ENCODE assay signal across 8 cellular contexts in genomic region chr2:10688921-10689807, GRCh38. TPM values are rescaled to one million over a fixed set of nuclear protein-coding genes. Genes with fewer than 3 reads are reported as not detected.
DNase-seq lines count a peak whose midpoint lies in the region; ATAC-seq and TF ChIP-seq lines count a peak whose summit lies in the region.

No MANE protein-coding gene starts in this region.

- peaks cover 7% of the 10 kb centered on the region for H3K4me1 ChIP-seq in cardiac muscle cell (ENCODE audit: low read depth)

- no peak overlapping the region for H3K27ac Mint-ChIP-seq in activated CD8-positive, alpha-beta memory T cell treated with anti-CD3 and anti-CD28 coated beads, Interleukin-2, amount 10 ng/mL, durations not matched to agents 7 days and 5 days

- no peaks in the 10 kb centered on the region for H3K9me3 Mint-ChIP-seq in activated CD8-positive, alpha-beta memory T cell treated with anti-CD3 and anti-CD28 coated beads, Interleukin-2, amount 10 ng/mL, durations not matched to agents 7 days and 5 days (ENCODE audit: low read depth)

- peaks cover 2% of the 10 kb centered on the region for H3K36me3 Mint-ChIP-seq in activated CD8-positive, alpha-beta memory T cell treated with anti-CD3 and anti-CD28 coated beads, Interleukin-2, amount 10 ng/mL, durations not matched to agents 7 days and 5 days

- peaks cover 13% of the 10 kb centered on the region for H3K4me1 Mint-ChIP-seq in activated CD8-positive, alpha-beta memory T cell treated with anti-CD3 and anti-CD28 coated beads, Interleukin-2, amount 10 ng/mL, durations not matched to agents 7 days and 5 days

- no peaks in the 10 kb centered on the region for H3K27me3 ChIP-seq in cardiac muscle cell

- H3K27me3 Mint-ChIP-seq in activated CD8-positive, alpha-beta memory T cell treated with anti-CD3 and anti-CD28 coated beads, Interleukin-2, amount 10 ng/mL, durations not matched to agents 7 days and 5 days = no peaks in the 10 kb centered on the region

- peak; percentile 43 for ATAC-seq in activated CD8-positive, alpha-beta memory T cell treated with anti-CD3 and anti-CD28 coated beads, Interleukin-2, amount 10 ng/mL, durations not matched to agents 7 days and 5 days
- ATAC-seq in HG02885 (IDR thresholded peaks at IDR 0.05; ENCODE audit: poor library complexity, unreplicated experiment) (peak; percentile 39), SK-N-SH treated with all-trans-retinoic acid at 6 μM for 48 hours (peak; percentile 37), GM18873 (IDR thresholded peaks at IDR 0.05; ENCODE audit: low FRiP score, unreplicated experiment) (no peak)

- no peak for DNase-seq in activated CD8-positive, alpha-beta memory T cell treated with anti-CD3 and anti-CD28 coated beads, Interleukin-2, amount 10 ng/mL, durations not matched to agents 7 days and 5 days
- no peak for DNase-seq in activated CD8-positive, alpha-beta memory T cell treated with anti-CD3 and anti-CD28 coated beads, Interleukin-2, amount 50 U/mL, for 4 hours
- DNase-seq in cardiac muscle cell (ENCODE audit: low read depth in 1 of 2, low spot score in 1 of 2) (peak; percentile 3 to 29), retinal pigment epithelial cell (ENCODE audit: low read depth) (no peak), H4 (ENCODE audit: low spot score) (no peak)

- H3K27ac ChIP-seq in cardiac muscle cell = peak overlapping the region; percentile 89

- no peaks in the 10 kb centered on the region for H3K36me3 ChIP-seq in cardiac muscle cell

- CTCF ChIA-PET in activated CD8-positive, alpha-beta memory T cell treated with anti-CD3 and anti-CD28 coated beads, Interleukin-2, amount 10 ng/mL, durations not matched to agents 7 days and 5 days (lab: Charles Lee) = interaction anchor here (1.0 to 1.6 kb wide), 5 partner anchors 11 to 254 kb away, joined by 3 to 5 read pairs (median 4); no protein-coding TSS in a partner anchor

- H3K4me3 Mint-ChIP-seq in activated CD8-positive, alpha-beta memory T cell treated with anti-CD3 and anti-CD28 coated beads, Interleukin-2, amount 10 ng/mL, durations not matched to agents 7 days and 5 days = no peak overlapping the region

- peak overlapping the region; percentile 94 for H3K4me3 ChIP-seq in cardiac muscle cell
- peak overlapping the region; percentile 99 for H3K4me3 ChIP-seq in retinal pigment epithelial cell (ENCODE audit: low read length)

- TF ChIP-seq CTCF in cardiac muscle cell (IDR thresholded peaks at IDR 0.05; ENCODE audit: low read depth, low read length) (no peak), retinal pigment epithelial cell (conservative IDR thresholded peaks at IDR 0.05; ENCODE audit: low read depth, low read length) (no peak)

- H3K9me3 ChIP-seq in cardiac muscle cell (ENCODE audit: low read depth) = no peaks in the 10 kb centered on the region

TF ChIP-seq in SK-N-SH treated with all-trans-retinoic acid at 6 μM for 48 hours, 23 proteins besides CTCF, POLR2A, EP300 and RAD21:
- no peak for TF ChIP-seq RARB (CRISPR knock-in tag; IDR thresholded peaks at IDR 0.05)
- no peak for TF ChIP-seq ZNF8 (CRISPR knock-in tag; IDR thresholded peaks at IDR 0.05)
- TF ChIP-seq TCF4 (CRISPR knock-in tag; IDR thresholded peaks at IDR 0.05; ENCODE audit: borderline replicate concordance) = no peak
- no peak for TF ChIP-seq POU6F1 (CRISPR knock-in tag; IDR thresholded peaks at IDR 0.05; ENCODE audit: borderline replicate concordance, low read depth)
- no peak for TF ChIP-seq ESRRG (CRISPR knock-in tag; IDR thresholded peaks at IDR 0.05)
- no peak for TF ChIP-seq SNAI2 (CRISPR knock-in tag; IDR thresholded peaks at IDR 0.05)
- no peak for TF ChIP-seq TSHZ2 (CRISPR knock-in tag; IDR thresholded peaks at IDR 0.05)
- TF ChIP-seq OSR1 (CRISPR knock-in tag; IDR thresholded peaks at IDR 0.05) = no peak
- no peak for TF ChIP-seq ZNF70 (CRISPR knock-in tag; IDR thresholded peaks at IDR 0.05)
- no peak for TF ChIP-seq PATZ1 (CRISPR knock-in tag; IDR thresholded peaks at IDR 0.05; ENCODE audit: borderline replicate concordance)
TF ChIP-seq in SK-N-SH treated with all-trans-retinoic acid at 6 μM for 48 hours: peak in this region for 0.

RNA-seq across cellular contexts. Expression of gene NOL10, which starts 0.6 kb away (rescaled TPM):
- total RNA-seq in activated CD8-positive, alpha-beta memory T cell treated with anti-CD3 and anti-CD28 coated beads, Interleukin-2, amount 10 ng/mL, durations not matched to agents 7 days and 5 days = 10 to 100 TPM; 24.9 to 27.1 TPM
- total RNA-seq in cardiac muscle cell = 15.4 and 18.7 TPM in 2 replicates
- polyA plus RNA-seq in cardiac muscle cell = 21.0 and 22.2 TPM in 2 replicates
- total RNA-seq in H4 (2014; rRNA removed; shearing (Covaris generic)) = 26.3 and 27.9 TPM in 2 replicates

RNA-seq across cellular contexts. Expression of gene ATP6V1C2, which starts 32.3 kb away (rescaled TPM):
- not detected for total RNA-seq in activated CD8-positive, alpha-beta memory T cell treated with anti-CD3 and anti-CD28 coated beads, Interleukin-2, amount 10 ng/mL, durations not matched to agents 7 days and 5 days
- total RNA-seq in cardiac muscle cell = 0.06 TPM in 1 of 2 replicates, not detected in the other
- polyA plus RNA-seq in cardiac muscle cell = 1.1 and 1.3 TPM in 2 replicates
- total RNA-seq in H4 (2014; rRNA removed; shearing (Covaris generic)) = 0.04 TPM in 2 replicates

Comparison
In these comparisons a context has a peak if more than half of its experiments do, and no peak if none do; other contexts are left out.
1. DNase-seq: peak in cardiac muscle cell (2 of 2); none in activated CD8-positive, alpha-beta memory T cell treated with anti-CD3 and anti-CD28 coated beads, Interleukin-2, amount 10 ng/mL, durations not matched to agents 7 days and 5 days (single experiment), activated CD8-positive, alpha-beta memory T cell treated with anti-CD3 and anti-CD28 coated beads, Interleukin-2, amount 50 U/mL, for 4 hours (single experiment), retinal pigment epithelial cell (single experiment) and H4 (single experiment).